ENCODE assay signal across 20 cellular contexts in the genomic region with DNA sequence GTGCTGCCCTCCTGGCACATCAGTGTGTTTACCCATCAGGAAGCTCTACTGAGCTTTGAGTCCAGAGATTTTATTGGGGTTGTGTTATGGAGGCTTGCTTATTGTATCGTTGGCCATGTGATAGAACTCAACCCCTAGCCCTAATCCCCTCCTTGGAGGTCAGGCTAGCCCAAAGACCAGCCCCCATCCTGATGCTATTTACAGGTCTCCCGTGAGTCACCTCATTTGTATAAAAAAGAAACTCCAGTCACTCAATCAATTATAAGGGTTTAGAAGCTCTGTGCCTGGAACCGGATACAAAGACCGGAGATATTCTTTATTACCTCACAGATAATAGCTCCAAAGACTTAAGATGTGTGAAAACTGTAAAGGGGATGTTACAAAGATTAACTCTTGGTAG.
"Had no signal": no experiment of that assay in that cellular context is flagged by ENCODE, and none has a peak within 500 bp of the region (broad histone marks: within the 10 kb centered on the region; RNA-seq: fewer than 3 reads in every experiment).

No MANE protein-coding gene starts in this region.

- FAIRE-seq: RCC 7860 had no signal

- H3K36me3 ChIP-seq: breast epithelium, SJSA1 had no signal

- DNase-seq: activated CD4-positive, alpha-beta T cell treated with anti-CD3 and anti-CD28 coated beads for 48 hours; activated CD4-positive, alpha-beta T cell treated with anti-CD3 and anti-CD28 coated beads, Interleukin-2, amount 50 U/mL, for 4 hours; activated CD4-positive, CD25-positive, alpha-beta regulatory T cell treated with anti-CD3 and anti-CD28 coated beads, Interleukin-2, amount 50 U/mL, for 72 hours; activated CD8-positive, alpha-beta memory T cell treated with anti-CD3 and anti-CD28 coated beads, Interleukin-2, amount 50 U/mL, for 48 hours; activated CD8-positive, alpha-beta T cell treated with anti-CD3 and anti-CD28 coated beads, Interleukin-2, amount 10 ng/mL, durations not matched to agents 7 days and 5 days; activated T-cell treated with anti-CD3 and anti-CD28 coated beads, Interleukin-2, amount 50 U/mL, for 1 hour; aorta; caudate nucleus; MM.1S; NCI-H1105; NCI-H1436; NCI-H1694 treated with DMSO at 0.1 percent for 48 hours; NCI-H2029 treated with DMSO at 0.1 percent for 48 hours; NCI-H510A treated with DMSO at 0.1 percent for 48 hours; NCI-H69; PC-3; SHP77 had no signal

- H3K27ac ChIP-seq: breast epithelium, SJSA1 had no signal

- H3K4me3 ChIP-seq: breast epithelium, SJSA1 had no signal

- H3K9me3 ChIP-seq: breast epithelium, SJSA1 had no signal

- H3K27me3 ChIP-seq: breast epithelium, SJSA1 had no signal

- H3K4me1 ChIP-seq: breast epithelium, SJSA1 had no signal
